In genomic region chr10:3213758-3214545, GRCh38 we compare ENCODE assay signal across 21 cellular contexts.
"Had no signal": no experiment of that assay in that cellular context is flagged by ENCODE, and none has a peak within 500 bp of the region (broad histone marks: within the 10 kb centered on the region; RNA-seq: fewer than 3 reads in every experiment).

No MANE protein-coding gene starts in this region.

- H3K9me3 ChIP-seq: ascending aorta, heart right ventricle, lower lobe of right lung, right atrium auricular region, testis, upper lobe of right lung had no signal

- FAIRE-seq: small intestine had no signal

- H3K27ac ChIP-seq: ascending aorta, coronary artery, heart right ventricle, lower lobe of right lung, right atrium auricular region, testis, upper lobe of right lung had no signal

- ATAC-seq: esophagus mucosa; lower lobe of right lung; stimulated activated effector memory CD8-positive, alpha-beta T cell treated with anti-CD3 and anti-CD28 coated beads, Interleukin-12 subunit alpha, Interleukin-12 subunit beta, amount 100 ng/mL, for 72 hours; upper lobe of right lung had no signal

- DNase-seq: activated B cell treated with CpG ODN at 0.5 μM for 24 hours; activated CD4-positive, alpha-beta memory T cell treated with anti-CD3 and anti-CD28 coated beads, Interleukin-2, amount 10 ng/mL, durations not matched to agents 7 days and 5 days; activated CD4-positive, alpha-beta T cell treated with anti-CD3 and anti-CD28 coated beads for 48 hours; activated effector memory CD4-positive, alpha-beta T cell treated with Interleukin-2 at 50 U/mL for 16 hours; activated naive CD4-positive, alpha-beta T cell treated with anti-CD3 and anti-CD28 coated beads, Interleukin-2, amount 50 U/mL, for 16 hours; activated T-cell treated with anti-CD3 and anti-CD28 coated beads, Interleukin-2, amount 50 U/mL, for 24 hours; left cardiac atrium; lower lobe of right lung; midbrain; small intestine; stimulated activated CD4-positive, alpha-beta T cell treated with anti-CD3 and anti-CD28 coated beads, Interleukin-4, amount 100 ng/mL, for 24 hours; T-helper 1 cell; T-helper 9 cell; testis; upper lobe of right lung had no signal

- H3K27me3 ChIP-seq: ascending aorta, heart right ventricle, right atrium auricular region, testis, upper lobe of right lung had no signal

- H3K4me3 ChIP-seq: ascending aorta, coronary artery, heart right ventricle, lower lobe of right lung, right atrium auricular region, testis, upper lobe of right lung had no signal

- H3K4me1 ChIP-seq: ascending aorta, heart right ventricle, lower lobe of right lung, right atrium auricular region, testis, upper lobe of right lung had no signal

- H3K36me3 ChIP-seq: ascending aorta, heart right ventricle, lower lobe of right lung, right atrium auricular region, upper lobe of right lung had no signal
